11 cellular contexts compared by ENCODE assay signal in the genomic region with DNA sequence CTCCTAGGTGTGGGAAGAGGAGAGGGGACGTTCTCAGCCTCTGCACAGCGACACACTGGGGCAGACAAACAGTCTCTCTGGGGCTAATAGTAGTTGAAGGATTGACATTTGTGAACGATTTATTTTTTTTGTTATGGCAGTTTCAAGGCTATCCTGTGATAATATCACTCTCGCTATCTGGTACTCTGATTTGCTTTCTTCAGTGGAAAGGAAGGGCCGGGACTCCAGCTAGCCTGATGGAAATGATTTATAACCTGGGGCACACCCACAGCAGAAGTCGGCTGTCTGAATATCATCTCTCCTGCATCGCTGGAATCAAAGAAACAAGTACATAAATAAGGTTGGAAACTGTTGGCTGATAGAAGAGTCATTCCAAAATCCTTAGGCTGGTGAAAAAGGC.
DNase-seq lines count a peak whose midpoint lies in the region; ATAC-seq and TF ChIP-seq lines count a peak whose summit lies in the region.
"Had no signal": no experiment of that assay in that cellular context is flagged by ENCODE, and none has a peak within 500 bp of the region (broad histone marks: within the 10 kb centered on the region; RNA-seq: fewer than 3 reads in every experiment).

No MANE protein-coding gene starts in this region.

- no peaks in the 10 kb centered on the region for H3K27me3 ChIP-seq in uterus

- TF ChIP-seq POLR2A in uterus (IDR thresholded peaks at IDR 0.05), result no peak

- H3K36me3 ChIP-seq in uterus, result no peaks in the 10 kb centered on the region
- H3K36me3 ChIP-seq: HAP-1 had no signal

- H3K27me3 Mint-ChIP-seq in stimulated activated naive CD8-positive, alpha-beta T cell treated with anti-CD3 and anti-CD28 coated beads, Interleukin-15, Interleukin-2, amounts not matched to agents 100 ng/mL and 50 ng/mL, for 24 hours, result no peaks in the 10 kb centered on the region
- peaks cover 7% of the 10 kb centered on the region for H3K27me3 Mint-ChIP-seq in activated T-helper 17 cell treated with anti-CD3 and anti-CD28 coated beads, Interleukin-2, amount 50 U/mL, for 72 hours

- peak overlapping the region; percentile 82 for H3K4me3 Mint-ChIP-seq in stimulated activated naive CD8-positive, alpha-beta T cell treated with anti-CD3 and anti-CD28 coated beads, Interleukin-15, Interleukin-2, amounts not matched to agents 100 ng/mL and 50 ng/mL, for 24 hours
- peak overlapping the region; percentile 81 for H3K4me3 Mint-ChIP-seq in activated T-helper 17 cell treated with anti-CD3 and anti-CD28 coated beads, Interleukin-2, amount 50 U/mL, for 72 hours

- no peak for ATAC-seq in stimulated activated naive CD8-positive, alpha-beta T cell treated with anti-CD3 and anti-CD28 coated beads, Interleukin-15, Interleukin-2, amounts not matched to agents 100 U/mL and 50 U/mL, for 24 hours
- ATAC-seq in activated T-helper 17 cell treated with anti-CD3 and anti-CD28 coated beads, Interleukin-2, amount 50 U/mL, for 72 hours (replicated peaks), result no peak
- ATAC-seq in left lobe of liver, result no peak
- no peak for ATAC-seq in GM19467 (IDR thresholded peaks at IDR 0.05; ENCODE audit: unreplicated experiment)

- H3K27ac Mint-ChIP-seq in stimulated activated naive CD8-positive, alpha-beta T cell treated with anti-CD3 and anti-CD28 coated beads, Interleukin-15, Interleukin-2, amounts not matched to agents 100 ng/mL and 50 ng/mL, for 24 hours, result peak overlapping the region; percentile 90
- peak overlapping the region; percentile 84 for H3K27ac Mint-ChIP-seq in activated T-helper 17 cell treated with anti-CD3 and anti-CD28 coated beads, Interleukin-2, amount 50 U/mL, for 72 hours

- intact Hi-C loops in uterus (cut with DNase I; ENCODE audit: low total_unique reads), result no loop called here

- TF ChIP-seq CTCF in uterus (IDR thresholded peaks at IDR 0.05), result no peak

- no peaks in the 10 kb centered on the region for H3K36me3 Mint-ChIP-seq in stimulated activated naive CD8-positive, alpha-beta T cell treated with anti-CD3 and anti-CD28 coated beads, Interleukin-15, Interleukin-2, amounts not matched to agents 100 ng/mL and 50 ng/mL, for 24 hours (ENCODE audit: low read depth)
- H3K36me3 Mint-ChIP-seq in activated T-helper 17 cell treated with anti-CD3 and anti-CD28 coated beads, Interleukin-2, amount 50 U/mL, for 72 hours (ENCODE audit: low read depth), result no peaks in the 10 kb centered on the region

- no peaks in the 10 kb centered on the region for H3K9me3 ChIP-seq in uterus
- H3K9me3 ChIP-seq: HAP-1 had no signal

- H3K4me1 ChIP-seq in uterus, result peaks cover 19 to 27% of the 10 kb centered on the region in 2 donors

- no peak overlapping the region for H3K4me3 ChIP-seq in uterus
- H3K4me3 ChIP-seq: HAP-1 had no signal

- peaks cover 82% of the 10 kb centered on the region for H3K4me1 Mint-ChIP-seq in stimulated activated naive CD8-positive, alpha-beta T cell treated with anti-CD3 and anti-CD28 coated beads, Interleukin-15, Interleukin-2, amounts not matched to agents 100 ng/mL and 50 ng/mL, for 24 hours (ENCODE audit: low read depth)
- peaks cover 44% of the 10 kb centered on the region for H3K4me1 Mint-ChIP-seq in activated T-helper 17 cell treated with anti-CD3 and anti-CD28 coated beads, Interleukin-2, amount 50 U/mL, for 72 hours

- H3K27ac ChIP-seq in uterus, result peak overlapping the region; percentile 82 to 88

- no peak for DNase-seq in stimulated activated naive CD8-positive, alpha-beta T cell treated with anti-CD3 and anti-CD28 coated beads, Interleukin-15, Interleukin-2, amounts not matched to agents 100 U/mL and 50 U/mL, for 24 hours
- DNase-seq in left lobe of liver (ENCODE audit: low spot score) (peak; percentile 6), uterus (peak; percentile 35 to 63), NCI-H1694 treated with DMSO at 0.1 percent for 48 hours (lab: John Stamatoyannopoulos, UW) (no peak), NOMO-1 treated with DMSO at 0.1 percent for 48 hours (lab: John Stamatoyannopoulos, UW; ENCODE audit: unreplicated experiment) (no peak)
- DNase-seq: dermis blood vessel endothelial cell; NK-92 treated with Interleukin-12 subunit alpha and Interleukin-12 subunit beta, amount 100 ng/mL, for 24 hours had no signal

- no peaks in the 10 kb centered on the region for H3K9me3 Mint-ChIP-seq in stimulated activated naive CD8-positive, alpha-beta T cell treated with anti-CD3 and anti-CD28 coated beads, Interleukin-15, Interleukin-2, amounts not matched to agents 100 ng/mL and 50 ng/mL, for 24 hours
- no peaks in the 10 kb centered on the region for H3K9me3 Mint-ChIP-seq in activated T-helper 17 cell treated with anti-CD3 and anti-CD28 coated beads, Interleukin-2, amount 50 U/mL, for 72 hours

Comparison
In these comparisons a context has a peak if more than half of its experiments do, and no peak if none do; other contexts are left out.
1. DNase-seq: peak in left lobe of liver (single experiment) and uterus (2 of 2); none in stimulated activated naive CD8-positive, alpha-beta T cell treated with anti-CD3 and anti-CD28 coated beads, Interleukin-15, Interleukin-2, amounts not matched to agents 100 U/mL and 50 U/mL, for 24 hours (single experiment), NCI-H1694 treated with DMSO at 0.1 percent for 48 hours (single experiment) and NOMO-1 treated with DMSO at 0.1 percent for 48 hours (single experiment).